In genomic region chr6:4358414-4359107, GRCh38 we compare ENCODE assay signal across 8 cellular contexts.
DNase-seq lines count a peak whose midpoint lies in the region; ATAC-seq and TF ChIP-seq lines count a peak whose summit lies in the region.

No MANE protein-coding gene starts in this region.

- H3K4me1 ChIP-seq in mesodermal cell (ENCODE audit: control insufficient read depth, insufficient read depth, low read length, poor library complexity, severe bottlenecking) = peaks cover 17% of the 10 kb centered on the region
- H3K4me1 ChIP-seq in tibial artery = peaks cover 3 to 22% (median 12%) of the 10 kb centered on the region in 4 donors
- no peaks in the 10 kb centered on the region for H3K4me1 ChIP-seq in MM.1S (ENCODE audit: low read length)

- H3K4me2 ChIP-seq in MM.1S (ENCODE audit: low read depth, low read length) = no peak overlapping the region

- peak overlapping the region; percentile 98 for H3K27ac ChIP-seq in RWPE1
- peak overlapping the region; percentile 87 for H3K27ac ChIP-seq in mesodermal cell (ENCODE audit: low read depth, low read length, severe bottlenecking)
- peak overlapping the region; percentile 88 to 89 for H3K27ac ChIP-seq in tibial artery
- no peak overlapping the region for H3K27ac ChIP-seq in MM.1S (ENCODE audit: low read length)

- TF ChIP-seq CTCF in RWPE1 (conservative IDR thresholded peaks at IDR 0.05; ENCODE audit: low read depth) = no peak
- TF ChIP-seq CTCF in epithelial cell of esophagus (IDR thresholded peaks at IDR 0.05; ENCODE audit: insufficient read depth, low read depth, low read length, missing control alignments) = no peak
- TF ChIP-seq CTCF in tibial artery (IDR thresholded peaks at IDR 0.05) = no peak
- no peak for TF ChIP-seq CTCF in MM.1S (IDR thresholded peaks at IDR 0.05; ENCODE audit: low read length)

- POLR2A ChIA-PET in RWPE1 (lab: Yijun Ruan, JAX; ENCODE audit: low non-redundant PET) = no interaction called here

- no peak for ATAC-seq in HG03378 (IDR thresholded peaks at IDR 0.05; ENCODE audit: unreplicated experiment)

- H3K4me3 Mint-ChIP-seq in activated CD4-positive, alpha-beta T cell treated with anti-CD3 and anti-CD28 coated beads, Interleukin-2, amount 10 ng/mL, durations not matched to agents 24 days and 14 days = no peak overlapping the region

- no peaks in the 10 kb centered on the region for H3K79me2 ChIP-seq in MM.1S (ENCODE audit: low read length)

- H3K9ac ChIP-seq in MM.1S (ENCODE audit: low read length) = no peak overlapping the region

- CTCF ChIA-PET in RWPE1 (lab: Yijun Ruan, JAX) = interaction anchor here (0.7 kb wide), 1 partner anchor 105 kb away, joined by 3 read pairs; no protein-coding TSS in a partner anchor

- H3K9me2 ChIP-seq in MM.1S (replicated peaks; ENCODE audit: insufficient read depth, low read length) = no peaks in the 10 kb centered on the region

- no peaks in the 10 kb centered on the region for H3F3A ChIP-seq in MM.1S (ENCODE audit: insufficient read depth, low read length)

- no peaks in the 10 kb centered on the region for H3K27me3 ChIP-seq in tibial artery
- no peaks in the 10 kb centered on the region for H3K27me3 ChIP-seq in MM.1S (replicated peaks; ENCODE audit: insufficient read depth, low read length)

- H2AFZ ChIP-seq in MM.1S (ENCODE audit: low read length) = no peak overlapping the region

- H3K4me3 ChIP-seq in epithelial cell of esophagus (ENCODE audit: low read length) (no peak overlapping the region), mesodermal cell (ENCODE audit: extremely low read depth, insufficient read depth, low read length, poor library complexity, severe bottlenecking) (no peak overlapping the region), tibial artery (peak overlapping the region in 1 of 2 donors; percentile 19), MM.1S (ENCODE audit: low read length) (no peak overlapping the region)

- no peaks in the 10 kb centered on the region for H3K27me3 Mint-ChIP-seq in activated CD4-positive, alpha-beta T cell treated with anti-CD3 and anti-CD28 coated beads, Interleukin-2, amount 10 ng/mL, durations not matched to agents 24 days and 14 days

- no peaks in the 10 kb centered on the region for H4K20me1 ChIP-seq in MM.1S (ENCODE audit: insufficient read depth, low read length)

- H3K36me3 ChIP-seq in mesodermal cell (ENCODE audit: control insufficient read depth, insufficient read depth, low read length) (no peaks in the 10 kb centered on the region), tibial artery (no peaks in the 10 kb centered on the region), MM.1S (replicated peaks; ENCODE audit: insufficient read depth, low read length) (no peaks in the 10 kb centered on the region)

- intact Hi-C loops in activated CD4-positive, alpha-beta T cell treated with anti-CD3 and anti-CD28 coated beads, Interleukin-2, amount 10 ng/mL, durations not matched to agents 24 days and 14 days (cut with micrococcal nuclease) = no loop called here
- intact Hi-C loops in tibial artery (cut with DNase I; ENCODE audit: low total_unique reads) = loop anchor here (10.0 kb wide), 2 partner anchors 256 to 1406 kb away; no protein-coding TSS in a partner anchor

- no peaks in the 10 kb centered on the region for H3K9me3 ChIP-seq in mesodermal cell (ENCODE audit: control insufficient read depth, low read length)
- H3K9me3 ChIP-seq in tibial artery = no peaks in the 10 kb centered on the region
- H3K9me3 ChIP-seq in MM.1S (replicated peaks; ENCODE audit: insufficient read depth, low read length) = no peaks in the 10 kb centered on the region

- H3K9me3 Mint-ChIP-seq in activated CD4-positive, alpha-beta T cell treated with anti-CD3 and anti-CD28 coated beads, Interleukin-2, amount 10 ng/mL, durations not matched to agents 24 days and 14 days = peaks cover 8% of the 10 kb centered on the region

- peak; percentile 39 to 64 for DNase-seq in activated CD4-positive, alpha-beta T cell treated with anti-CD3 and anti-CD28 coated beads, Interleukin-2, amount 50 U/mL, for 48 hours
- no peak for DNase-seq in activated CD4-positive, alpha-beta T cell treated with anti-CD3 and anti-CD28 coated beads, Interleukin-2, amount 10 ng/mL, durations not matched to agents 24 days and 14 days
- peak; percentile 96 for DNase-seq in RWPE1 (ENCODE audit: low spot score)
- peak; percentile 100 for DNase-seq in epithelial cell of esophagus (ENCODE audit: low read depth)
- peak; percentile 95 to 99 for DNase-seq in tibial artery
- no peak for DNase-seq in MM.1S

- H3K27ac Mint-ChIP-seq in activated CD4-positive, alpha-beta T cell treated with anti-CD3 and anti-CD28 coated beads, Interleukin-2, amount 10 ng/mL, durations not matched to agents 24 days and 14 days = no peak overlapping the region

- WGBS in mesodermal cell (ENCODE audit: insufficient coverage in 2 of 2), 2 experiments = 41 to 44% methylated on average over 9 to 10 of the region's 13 CpGs

- no peaks in the 10 kb centered on the region for H3K4me1 Mint-ChIP-seq in activated CD4-positive, alpha-beta T cell treated with anti-CD3 and anti-CD28 coated beads, Interleukin-2, amount 10 ng/mL, durations not matched to agents 24 days and 14 days

- H3K36me3 Mint-ChIP-seq in activated CD4-positive, alpha-beta T cell treated with anti-CD3 and anti-CD28 coated beads, Interleukin-2, amount 10 ng/mL, durations not matched to agents 24 days and 14 days (ENCODE audit: low read depth) = no peaks in the 10 kb centered on the region

Comparison
In these comparisons a context has a peak if more than half of its experiments do, and no peak if none do; other contexts are left out.
1. DNase-seq: peak in activated CD4-positive, alpha-beta T cell treated with anti-CD3 and anti-CD28 coated beads, Interleukin-2, amount 50 U/mL, for 48 hours (2 of 2), RWPE1 (single experiment), epithelial cell of esophagus (single experiment) and tibial artery (2 of 2); none in activated CD4-positive, alpha-beta T cell treated with anti-CD3 and anti-CD28 coated beads, Interleukin-2, amount 10 ng/mL, durations not matched to agents 24 days and 14 days (single experiment) and MM.1S (single experiment).